In genomic region chr9:122383992-122384461, GRCh38 we compare ENCODE assay signal across 1 cellular context.
TF ChIP-seq lines count a peak whose summit lies in the region.

No MANE protein-coding gene starts in this region.

TF ChIP-seq in SK-N-SH, 30 proteins besides CTCF, POLR2A, EP300 and RAD21 (continued from another document):
- TF ChIP-seq PBX3 (IDR thresholded peaks at IDR 0.05): peak; percentile 44
- no peak for TF ChIP-seq USF1 (IDR thresholded peaks at IDR 0.05; ENCODE audit: borderline replicate concordance, low read depth)
- peak; percentile 88 for TF ChIP-seq FOSL2 (IDR thresholded peaks at IDR 0.05; ENCODE audit: borderline replicate concordance, low read depth)
- TF ChIP-seq MAX (IDR thresholded peaks at IDR 0.05; ENCODE audit: low read depth): peak; percentile 58; the same call in 1 of the 2 replicates
- TF ChIP-seq SIN3A (IDR thresholded peaks at IDR 0.05; ENCODE audit: borderline replicate concordance, low read depth, low read length): peak; percentile 31; the same call in 1 of the 2 replicates
- TF ChIP-seq TCF12 (IDR thresholded peaks at IDR 0.05): peak; percentile 93
- no peak for TF ChIP-seq RFX5 (IDR thresholded peaks at IDR 0.05; ENCODE audit: low read length)
- no peak for TF ChIP-seq FOXJ3 (CRISPR knock-in tag; IDR thresholded peaks at IDR 0.05)
- TF ChIP-seq USF2 (IDR thresholded peaks at IDR 0.05; ENCODE audit: borderline replicate concordance, low read depth, low read length): no peak
- TF ChIP-seq JUND (IDR thresholded peaks at IDR 0.05): peak; percentile 81
- TF ChIP-seq RCOR1 (IDR thresholded peaks at IDR 0.05; ENCODE audit: low read length): no peak
- peak; percentile 39; the same call in 1 of the 2 replicates for TF ChIP-seq RXRA (IDR thresholded peaks at IDR 0.05; ENCODE audit: borderline replicate concordance, low read depth)
- no peak for TF ChIP-seq GABPA (IDR thresholded peaks at IDR 0.05; ENCODE audit: low read depth)
- no peak for TF ChIP-seq ZBTB33 (IDR thresholded peaks at IDR 0.05; ENCODE audit: borderline replicate concordance, low read depth)
- TF ChIP-seq NFIC (IDR thresholded peaks at IDR 0.05; ENCODE audit: borderline replicate concordance): peak; percentile 71
- TF ChIP-seq MXI1 (IDR thresholded peaks at IDR 0.05; ENCODE audit: low read depth, low read length): no peak
